In the genomic region with DNA sequence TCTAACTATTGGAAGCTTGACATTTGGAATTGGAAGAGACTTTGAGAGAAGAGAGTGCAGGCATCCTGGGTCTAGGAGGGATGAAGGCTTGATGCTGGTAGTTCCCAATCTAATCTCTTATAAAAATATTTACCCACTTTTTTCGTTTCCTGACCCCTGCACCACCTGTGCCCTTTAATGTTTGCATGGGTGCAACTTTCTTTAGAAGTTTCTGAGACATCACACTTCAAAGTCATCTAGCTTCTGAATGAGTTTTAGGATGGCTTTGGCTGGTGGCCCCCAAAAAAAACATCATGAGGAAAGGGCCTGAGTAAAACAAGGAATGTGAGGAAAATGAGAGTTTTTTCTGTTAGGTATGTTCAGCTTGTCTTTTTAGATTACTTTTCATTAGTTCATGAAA, we compare ENCODE assay signal across 8 cellular contexts. TPM values are rescaled to one million over a fixed set of nuclear protein-coding genes. Genes with fewer than 3 reads are reported as not detected.
DNase-seq lines count a peak whose midpoint lies in the region; ATAC-seq and TF ChIP-seq lines count a peak whose summit lies in the region.

No MANE protein-coding gene starts in this region.

- H3K27ac ChIP-seq in SJSA1, result no peak overlapping the region

- H3K4me1 ChIP-seq in SJSA1 (replicated peaks), result no peaks in the 10 kb centered on the region

- no peak overlapping the region for H3K27ac Mint-ChIP-seq in progenitor cell of endocrine pancreas

- no peak for ATAC-seq in GM18517 (IDR thresholded peaks at IDR 0.05; ENCODE audit: unreplicated experiment)

- peaks cover 15% of the 10 kb centered on the region for H3K36me3 Mint-ChIP-seq in progenitor cell of endocrine pancreas (ENCODE audit: insufficient read depth)

- TF ChIP-seq CTCF in GM06990 (IDR thresholded peaks at IDR 0.05; ENCODE audit: insufficient read depth, low read length, poor library complexity, severe bottlenecking), result no peak
- TF ChIP-seq CTCF in fibroblast of mammary gland (conservative IDR thresholded peaks at IDR 0.05; ENCODE audit: control insufficient read depth, insufficient read depth, low read depth, low read length), result no peak
- TF ChIP-seq CTCF in progenitor cell of endocrine pancreas (IDR thresholded peaks at IDR 0.05; ENCODE audit: unreplicated experiment), result no peak

- H3K4me1 Mint-ChIP-seq in progenitor cell of endocrine pancreas (ENCODE audit: low read depth), result peaks cover 17% of the 10 kb centered on the region

- H3K27me3 Mint-ChIP-seq in progenitor cell of endocrine pancreas, result no peaks in the 10 kb centered on the region

- H3K27me3 ChIP-seq in GM06990 (replicated peaks; ENCODE audit: control insufficient read depth, insufficient read depth, low read length) (no peaks in the 10 kb centered on the region), SJSA1 (replicated peaks) (no peaks in the 10 kb centered on the region)

- no peak for DNase-seq in GM06990 (ENCODE audit: extremely low read depth, insufficient read length)
- no peak for DNase-seq in SJSA1 (ENCODE audit: low read depth in 1 of 2, low spot score in 2 of 2)
- no peak for DNase-seq in fibroblast of mammary gland (ENCODE audit: low read depth)
- no peak for DNase-seq in progenitor cell of endocrine pancreas (ENCODE audit: low spot score, unreplicated experiment)
- DNase-seq in NCI-H1105 (lab: John Stamatoyannopoulos, UW), result no peak
- no peak for DNase-seq in ecto neural progenitor cell (ENCODE audit: low spot score)
- DNase-seq in RPMI8226, result no peak

- no peaks in the 10 kb centered on the region for H3K9me3 ChIP-seq in SJSA1 (replicated peaks)

- H3K4me3 Mint-ChIP-seq in progenitor cell of endocrine pancreas (ENCODE audit: low read depth), result peak overlapping the region; percentile 100

- no peaks in the 10 kb centered on the region for H3K9me3 Mint-ChIP-seq in progenitor cell of endocrine pancreas (ENCODE audit: low read depth)

- H3K4me3 ChIP-seq in GM06990 (replicated peaks; ENCODE audit: low read depth, low read length) (peak overlapping the region; percentile 96), SJSA1 (peak overlapping the region; percentile 82), fibroblast of mammary gland (ENCODE audit: control insufficient read depth, low read depth, low read length) (peak overlapping the region; percentile 93)

- H3K36me3 ChIP-seq in GM06990 (ENCODE audit: control insufficient read depth, insufficient read depth, low read length) (no peaks in the 10 kb centered on the region; the same call in none of the 2 replicates), SJSA1 (peaks cover 4% of the 10 kb centered on the region; the same call in 1 of the 2 replicates)

RNA-seq across cellular contexts. Expression of gene POLD3, which starts 1.1 kb away (rescaled TPM):
- 11.2 and 12.7 TPM in 2 replicates for total RNA-seq in SJSA1 (2014; rRNA removed; shearing (Covaris generic))
- 26.6 and 27.9 TPM in 2 replicates for total RNA-seq in progenitor cell of endocrine pancreas
